12 cellular contexts compared by ENCODE assay signal in the genomic region with DNA sequence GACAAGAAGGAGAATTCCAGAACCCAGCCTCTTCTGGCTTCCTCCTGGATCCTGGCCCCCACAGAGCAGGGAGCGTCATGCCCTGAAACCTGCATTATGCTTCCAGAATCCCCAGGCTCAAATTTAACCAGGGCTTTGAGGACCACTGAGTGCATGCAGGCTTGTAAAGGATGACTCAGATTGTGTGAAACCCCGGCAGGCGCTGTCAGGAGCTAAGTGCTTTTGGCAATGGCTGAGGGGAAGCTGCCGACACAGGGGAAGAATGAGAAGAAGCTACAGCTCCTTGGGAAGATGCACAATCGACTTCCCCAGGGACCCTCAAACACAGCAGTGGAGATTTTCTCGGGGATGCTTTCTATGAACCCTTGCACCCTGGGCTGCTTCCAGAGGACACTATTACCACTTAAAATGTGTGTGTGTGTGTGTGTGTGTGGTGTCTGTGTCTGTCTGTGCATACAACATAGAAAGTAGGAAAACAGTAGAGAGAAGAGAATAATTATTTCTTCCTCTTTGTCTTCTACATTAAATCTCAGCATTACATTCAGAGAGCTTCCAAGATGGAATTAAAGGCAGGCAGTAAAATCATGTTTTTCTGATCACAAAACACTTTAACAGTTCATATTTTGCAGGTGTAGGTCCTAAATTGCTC.
DNase-seq lines count a peak whose midpoint lies in the region; ATAC-seq, FAIRE-seq and TF ChIP-seq lines count a peak whose summit lies in the region.
"Had no signal": no experiment of that assay in that cellular context is flagged by ENCODE, and none has a peak within 500 bp of the region (broad histone marks: within the 10 kb centered on the region; RNA-seq: fewer than 3 reads in every experiment).

No MANE protein-coding gene starts in this region.

- H3K9me3 Mint-ChIP-seq in natural killer cell treated with Interleukin-12 subunit alpha and Interleukin-12 subunit beta and Interleukin-15 and Interleukin-18, amount 100 ng/mL, for 72 hours = peaks cover 6% of the 10 kb centered on the region
- no peaks in the 10 kb centered on the region for H3K9me3 Mint-ChIP-seq in natural killer cell

- peak overlapping the region in 1 of 2 donors; percentile 100 for H3K27ac Mint-ChIP-seq in natural killer cell treated with Interleukin-12 subunit alpha and Interleukin-12 subunit beta and Interleukin-15 and Interleukin-18, amount 100 ng/mL, for 72 hours
- no peak overlapping the region for H3K27ac Mint-ChIP-seq in natural killer cell

- H2AFZ ChIP-seq in keratinocyte (ENCODE audit: control insufficient read depth, low read length) = peak overlapping the region; percentile 44
- H2AFZ ChIP-seq: parathyroid adenoma had no signal

- peak; percentile 73 for FAIRE-seq in keratinocyte (lab: Jason Lieb, UNC)

- H3K9me3 ChIP-seq in adrenal gland (replicated peaks in 1 of 3) (no peaks in the 10 kb centered on the region), keratinocyte (ENCODE audit: control insufficient read depth, low read depth, low read length) (no peaks in the 10 kb centered on the region), aorta (ENCODE audit: control insufficient read depth, low read length) (no peaks in the 10 kb centered on the region)

- intact Hi-C loops in natural killer cell (cut with micrococcal nuclease) (no loop called here), adrenal gland (cut with DNase I) (no loop called here), aorta (cut with DNase I) (no loop called here)

- H3K9ac ChIP-seq in keratinocyte (ENCODE audit: control insufficient read depth, extremely low read depth, insufficient read depth, low read length) = no peak overlapping the region
- H3K9ac ChIP-seq: parathyroid adenoma had no signal

- dilution Hi-C loops in keratinocyte (cut with MboI; ENCODE audit: extremely low pct_ligation_motif_present, low sequenced_read_pairs) = no loop called here

- WGBS in adrenal gland, 4 donors = 54 to 64% (median 63%) methylated on average over 5 to 6 of the region's 6 CpGs
- WGBS in aorta, 2 donors = 63 to 64% methylated on average over 6 of the region's 6 CpGs

- peaks cover 13% of the 10 kb centered on the region for H3K36me3 Mint-ChIP-seq in natural killer cell treated with Interleukin-12 subunit alpha and Interleukin-12 subunit beta and Interleukin-15 and Interleukin-18, amount 100 ng/mL, for 72 hours
- no peaks in the 10 kb centered on the region for H3K36me3 Mint-ChIP-seq in natural killer cell
- H3K36me3 Mint-ChIP-seq: CD4-positive, alpha-beta memory T cell had no signal

- H3K4me3 Mint-ChIP-seq in natural killer cell treated with Interleukin-12 subunit alpha and Interleukin-12 subunit beta and Interleukin-15 and Interleukin-18, amount 100 ng/mL, for 72 hours = peak overlapping the region; percentile 22
- no peak overlapping the region for H3K4me3 Mint-ChIP-seq in natural killer cell
- H3K4me3 Mint-ChIP-seq: CD4-positive, alpha-beta memory T cell had no signal

- peak overlapping the region in 1 of 5 donors; percentile 61 for H3K27ac ChIP-seq in adrenal gland
- no peak overlapping the region for H3K27ac ChIP-seq in keratinocyte (ENCODE audit: control insufficient read depth, insufficient read depth, low read length)
- H3K27ac ChIP-seq in aorta (ENCODE audit: low read depth in 1 of 2, low read length in 2 of 2) = no peak overlapping the region
- H3K27ac ChIP-seq: HL-60, parathyroid adenoma had no signal

- H3K4me1 ChIP-seq in adrenal gland (replicated peaks in 1 of 2) = peaks cover 0 to 12% of the 10 kb centered on the region in 2 donors
- peaks cover 26% of the 10 kb centered on the region for H3K4me1 ChIP-seq in keratinocyte (ENCODE audit: control insufficient read depth, extremely low read depth, insufficient read depth, low read length)
- H3K4me1 ChIP-seq in aorta (ENCODE audit: control insufficient read depth in 1 of 2, insufficient read depth in 2 of 2, low read length in 2 of 2) = peaks cover 2 to 10% of the 10 kb centered on the region in 2 donors
- H3K4me1 ChIP-seq: parathyroid adenoma had no signal

- H3K4me2 ChIP-seq in keratinocyte (ENCODE audit: control insufficient read depth, extremely low read depth, insufficient read depth, low read depth, low read length) = peak overlapping the region; percentile 47

- no peaks in the 10 kb centered on the region for H3K27me3 Mint-ChIP-seq in natural killer cell treated with Interleukin-12 subunit alpha and Interleukin-12 subunit beta and Interleukin-15 and Interleukin-18, amount 100 ng/mL, for 72 hours
- H3K27me3 Mint-ChIP-seq in natural killer cell (ENCODE audit: low read depth in 2 of 2) = no peaks in the 10 kb centered on the region
- H3K27me3 Mint-ChIP-seq: CD4-positive, alpha-beta memory T cell had no signal

- no peaks in the 10 kb centered on the region for H3K9me1 ChIP-seq in keratinocyte (ENCODE audit: control insufficient read depth, extremely low read depth, insufficient read depth, low read length)

- H3K36me3 ChIP-seq in adrenal gland (replicated peaks in 1 of 2) (no peaks in the 10 kb centered on the region), keratinocyte (ENCODE audit: control insufficient read depth in 2 of 2, extremely low read depth in 1 of 2, insufficient read depth in 2 of 2, low read length in 2 of 2) (no peaks in the 10 kb centered on the region), aorta (ENCODE audit: control insufficient read depth in 1 of 2, insufficient read depth in 2 of 2, low read length in 1 of 2) (no peaks in the 10 kb centered on the region)

- H3K27me3 ChIP-seq in adrenal gland (no peaks in the 10 kb centered on the region), keratinocyte (ENCODE audit: control insufficient read depth, extremely low read depth, insufficient read depth, low read length) (no peaks in the 10 kb centered on the region), aorta (ENCODE audit: control insufficient read depth in 1 of 2, insufficient read depth in 2 of 2, low read length in 1 of 2) (no peaks in the 10 kb centered on the region)

- no peak for TF ChIP-seq POLR2A in adrenal gland (IDR thresholded peaks at IDR 0.05)

- TF ChIP-seq CTCF in natural killer cell (IDR thresholded peaks at IDR 0.05) (no peak), adrenal gland (IDR thresholded peaks at IDR 0.05) (no peak), keratinocyte (optimal IDR thresholded peaks at IDR 0.05 in 1 of 3, IDR thresholded peaks at IDR 0.05 in 1 of 3, conservative IDR thresholded peaks at IDR 0.05 in 1 of 3; ENCODE audit: extremely low read depth in 1 of 3, insufficient read depth in 2 of 3, low read length in 3 of 3) (no peak)

- H3K4me1 Mint-ChIP-seq in natural killer cell treated with Interleukin-12 subunit alpha and Interleukin-12 subunit beta and Interleukin-15 and Interleukin-18, amount 100 ng/mL, for 72 hours (ENCODE audit: low read depth in 2 of 2) = peaks cover 50 to 74% of the 10 kb centered on the region in 2 donors
- peaks cover 17 to 18% of the 10 kb centered on the region in 2 donors for H3K4me1 Mint-ChIP-seq in natural killer cell

- H3K4me3 ChIP-seq in adrenal gland = no peak overlapping the region
- no peak overlapping the region for H3K4me3 ChIP-seq in keratinocyte (ENCODE audit: control insufficient read depth in 2 of 3, extremely low read depth in 1 of 3, insufficient read depth in 2 of 3, low read depth in 1 of 3, low read length in 3 of 3)
- no peak overlapping the region for H3K4me3 ChIP-seq in aorta (ENCODE audit: low read length in 2 of 2)

- no peaks in the 10 kb centered on the region for H3K79me2 ChIP-seq in keratinocyte (ENCODE audit: control insufficient read depth, insufficient read depth, low read length)
- H3K79me2 ChIP-seq: parathyroid adenoma had no signal

- H4K20me1 ChIP-seq in keratinocyte (ENCODE audit: control insufficient read depth, extremely low read depth, insufficient read depth, low read length) = no peaks in the 10 kb centered on the region

- no peak for ATAC-seq in natural killer cell treated with Interleukin-12 subunit alpha and Interleukin-12 subunit beta and Interleukin-15 and Interleukin-18, amount 100 ng/mL, for 72 hours
- ATAC-seq in natural killer cell = no peak
- ATAC-seq in aorta (ENCODE audit: low FRiP score) = peak; percentile 33
- ATAC-seq in GM19351 (IDR thresholded peaks at IDR 0.05; ENCODE audit: unreplicated experiment) = no peak

- no peak for DNase-seq in natural killer cell treated with Interleukin-12 subunit alpha and Interleukin-12 subunit beta and Interleukin-15 and Interleukin-18, amount 100 ng/mL, for 72 hours (ENCODE audit: low spot score)
- DNase-seq in natural killer cell (no peak), adrenal gland (peak in 5 of 7 donors; percentile 18 to 60 (median 36)), keratinocyte (ENCODE audit: low read depth, low spot score) (no peak), aorta (peak in 1 of 2 donors; percentile 65), germinal center (ENCODE audit: low spot score) (no peak), NCI-H774 (lab: John Stamatoyannopoulos, UW) (no peak)
- DNase-seq: activated CD8-positive, alpha-beta memory T cell treated with anti-CD3 and anti-CD28 coated beads, Interleukin-2, amount 50 U/mL, for 4 hours; CD4-positive, alpha-beta memory T cell had no signal

Comparison
In these comparisons a context has a peak if more than half of its experiments do, and no peak if none do; other contexts are left out.
1. DNase-seq: peak in adrenal gland (5 of 7); none in natural killer cell treated with Interleukin-12 subunit alpha and Interleukin-12 subunit beta and Interleukin-15 and Interleukin-18, amount 100 ng/mL, for 72 hours (single experiment), natural killer cell (single experiment), keratinocyte (single experiment), germinal center (single experiment) and NCI-H774 (single experiment).